ENCODE assay signal across 27 cellular contexts in the genomic region with DNA sequence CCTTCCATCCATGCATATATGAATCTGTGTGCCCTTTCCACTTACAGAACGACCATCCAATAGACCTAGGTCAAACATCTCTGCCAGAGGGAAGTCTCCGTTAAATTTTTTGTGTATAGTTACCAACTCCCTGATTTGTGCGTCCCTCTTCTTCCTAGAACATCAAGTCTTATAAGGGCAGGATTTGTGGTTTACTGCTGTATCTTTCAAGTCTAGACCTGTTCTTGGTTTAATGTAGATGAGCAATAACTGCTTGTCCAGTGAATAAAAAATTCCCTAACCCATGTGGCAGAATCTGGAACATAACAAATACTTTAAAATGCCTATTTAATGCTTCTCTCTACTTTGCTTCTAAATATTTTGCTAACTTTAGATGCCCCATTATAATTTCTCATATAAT.
"Had no signal": no experiment of that assay in that cellular context is flagged by ENCODE, and none has a peak within 500 bp of the region (broad histone marks: within the 10 kb centered on the region; RNA-seq: fewer than 3 reads in every experiment).

No MANE protein-coding gene starts in this region.

- H3K4me3 ChIP-seq: left lung, lung, mucosa of descending colon, pancreas, prostate gland, skin epidermis, tibial nerve, uterus had no signal

- H3K36me3 Mint-ChIP-seq: memory B cell; naive thymus-derived CD4-positive, alpha-beta T cell; stimulated activated effector memory CD8-positive, alpha-beta T cell treated with anti-CD3 and anti-CD28 coated beads, Interleukin-12 subunit alpha, Interleukin-12 subunit beta, amount 100 ng/mL, for 72 hours; type B pancreatic cell had no signal

- H3K9me3 ChIP-seq: mucosa of descending colon, pancreas, prostate gland, uterus had no signal

- FAIRE-seq: kidney, pancreas had no signal

- DNase-seq: hippocampal formation; kidney; left colon; left lung; midbrain; mucosa of descending colon; naive thymus-derived CD4-positive, alpha-beta T cell; pancreas; posterior cingulate gyrus; retina; right cardiac atrium; stimulated activated CD4-positive, alpha-beta T cell treated with anti-CD3 and anti-CD28 coated beads, Interleukin-12 subunit alpha, Interleukin-12 subunit beta, amount 100 ng/mL, for 4 hours; stimulated activated CD4-positive, alpha-beta T cell treated with anti-CD3 and anti-CD28 coated beads, Interleukin-15, amount 100 ng/mL, for 24 hours; stimulated activated CD4-positive, alpha-beta T cell treated with anti-CD3 and anti-CD28 coated beads, Interleukin-2, amount 100 ng/mL, for 24 hours; stimulated activated CD4-positive, alpha-beta T cell treated with anti-CD3 and anti-CD28 coated beads, Interleukin-4, amount 100 ng/mL, for 24 hours; stimulated activated naive CD4-positive, alpha-beta T cell; uterus had no signal

- H3K27ac ChIP-seq: left lung, pancreas, prostate gland, skin epidermis, tibial nerve, uterus had no signal

- ATAC-seq: left colon; left lung; mucosa of descending colon; naive thymus-derived CD4-positive, alpha-beta T cell; natural killer cell treated with Interleukin-12 subunit alpha and Interleukin-12 subunit beta and Interleukin-15 and Interleukin-18, amount 100 ng/mL, for 72 hours; pancreas; right cardiac atrium; sciatic nerve; stimulated activated effector memory CD8-positive, alpha-beta T cell treated with anti-CD3 and anti-CD28 coated beads, Interleukin-12 subunit alpha, Interleukin-12 subunit beta, amount 100 ng/mL, for 72 hours had no signal

- H3K27me3 Mint-ChIP-seq: memory B cell; naive thymus-derived CD4-positive, alpha-beta T cell; natural killer cell treated with Interleukin-12 subunit alpha and Interleukin-12 subunit beta and Interleukin-15 and Interleukin-18, amount 100 ng/mL, for 72 hours; stimulated activated naive CD8-positive, alpha-beta T cell treated with anti-CD3 and anti-CD28 coated beads, Interleukin-15, Interleukin-2, amounts not matched to agents 100 ng/mL and 50 ng/mL, for 24 hours; type B pancreatic cell had no signal

- H3K4me1 ChIP-seq: left lung, pancreas, prostate gland, tibial nerve, uterus had no signal

- H3K36me3 ChIP-seq: left lung, pancreas, prostate gland, tibial nerve, uterus had no signal

- H3K27me3 ChIP-seq: left lung, pancreas, tibial nerve, uterus had no signal

- H3K4me3 Mint-ChIP-seq: memory B cell; naive thymus-derived CD4-positive, alpha-beta T cell; natural killer cell treated with Interleukin-12 subunit alpha and Interleukin-12 subunit beta and Interleukin-15 and Interleukin-18, amount 100 ng/mL, for 72 hours; stimulated activated effector memory CD8-positive, alpha-beta T cell treated with anti-CD3 and anti-CD28 coated beads, Interleukin-12 subunit alpha, Interleukin-12 subunit beta, amount 100 ng/mL, for 72 hours; stimulated activated naive CD8-positive, alpha-beta T cell treated with anti-CD3 and anti-CD28 coated beads, Interleukin-15, Interleukin-2, amounts not matched to agents 100 ng/mL and 50 ng/mL, for 24 hours; type B pancreatic cell had no signal

- H3K27ac Mint-ChIP-seq: memory B cell; naive thymus-derived CD4-positive, alpha-beta T cell; natural killer cell treated with Interleukin-12 subunit alpha and Interleukin-12 subunit beta and Interleukin-15 and Interleukin-18, amount 100 ng/mL, for 72 hours; stimulated activated effector memory CD8-positive, alpha-beta T cell treated with anti-CD3 and anti-CD28 coated beads, Interleukin-12 subunit alpha, Interleukin-12 subunit beta, amount 100 ng/mL, for 72 hours; stimulated activated naive CD8-positive, alpha-beta T cell treated with anti-CD3 and anti-CD28 coated beads, Interleukin-15, Interleukin-2, amounts not matched to agents 100 ng/mL and 50 ng/mL, for 24 hours; type B pancreatic cell had no signal

- H3K4me1 Mint-ChIP-seq: memory B cell; naive thymus-derived CD4-positive, alpha-beta T cell; stimulated activated effector memory CD8-positive, alpha-beta T cell treated with anti-CD3 and anti-CD28 coated beads, Interleukin-12 subunit alpha, Interleukin-12 subunit beta, amount 100 ng/mL, for 72 hours had no signal
